1 cellular context compared by ENCODE assay signal in the genomic region with DNA sequence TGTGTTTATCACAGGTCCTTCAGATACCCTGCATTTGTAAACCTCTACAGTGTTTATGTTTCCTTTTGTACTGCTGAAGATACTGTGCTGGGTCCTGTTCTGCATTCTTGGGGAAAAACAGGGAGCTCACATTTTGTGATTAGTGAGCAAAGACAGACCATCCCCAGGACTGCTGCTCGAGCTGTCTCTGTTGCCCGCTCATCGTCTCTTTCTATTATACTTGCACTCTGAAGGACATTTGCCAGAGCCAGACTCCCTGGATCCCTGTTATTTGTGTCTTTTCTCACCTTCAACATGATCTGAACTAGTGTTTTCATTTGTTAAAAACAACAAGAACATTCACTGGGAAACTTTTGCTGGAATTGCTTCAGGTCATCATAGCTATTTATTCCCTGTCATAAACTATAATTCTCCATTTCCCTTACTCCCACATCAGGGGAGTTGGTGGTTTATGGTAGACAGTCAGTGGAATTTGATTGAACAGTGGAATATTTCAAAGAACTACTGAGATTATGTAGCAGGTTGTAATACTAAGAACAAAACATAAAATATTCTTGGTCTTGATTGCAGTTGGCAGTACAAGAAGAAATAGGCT.
A peak's percentile ranks its signal among the peaks of the same experiment; 100 is the strongest.
TF ChIP-seq lines count a peak whose summit lies in the region.

No MANE protein-coding gene starts in this region.

TF ChIP-seq in SK-N-SH, 30 proteins besides CTCF, POLR2A, EP300 and RAD21 (continued from another document):
- TF ChIP-seq POLR2AphosphoS5 (IDR thresholded peaks at IDR 0.05; ENCODE audit: low read depth, low read length) (0 out of 2 replicates have a peak, but pooled peaks have one; percentile 28), TCF12 (IDR thresholded peaks at IDR 0.05) (peak; percentile 65), GABPA (IDR thresholded peaks at IDR 0.05; ENCODE audit: low read depth) (no peak), SMC3 (IDR thresholded peaks at IDR 0.05; ENCODE audit: low read depth, low read length) (no peak), YY1 (IDR thresholded peaks at IDR 0.05; ENCODE audit: low read depth) (no peak)
- TF ChIP-seq, protein P1, sequence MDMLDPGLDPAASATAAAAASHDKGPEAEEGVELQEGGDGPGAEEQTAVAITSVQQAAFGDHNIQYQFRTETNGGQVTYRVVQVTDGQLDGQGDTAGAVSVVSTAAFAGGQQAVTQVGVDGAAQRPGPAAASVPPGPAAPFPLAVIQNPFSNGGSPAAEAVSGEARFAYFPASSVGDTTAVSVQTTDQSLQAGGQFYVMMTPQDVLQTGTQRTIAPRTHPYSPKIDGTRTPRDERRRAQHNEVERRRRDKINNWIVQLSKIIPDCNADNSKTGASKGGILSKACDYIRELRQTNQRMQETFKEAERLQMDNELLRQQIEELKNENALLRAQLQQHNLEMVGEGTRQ (IDR thresholded peaks at IDR 0.05; ENCODE audit: borderline replicate concordance, low read depth, low read length) = no peak
- TF ChIP-seq, protein P2, sequence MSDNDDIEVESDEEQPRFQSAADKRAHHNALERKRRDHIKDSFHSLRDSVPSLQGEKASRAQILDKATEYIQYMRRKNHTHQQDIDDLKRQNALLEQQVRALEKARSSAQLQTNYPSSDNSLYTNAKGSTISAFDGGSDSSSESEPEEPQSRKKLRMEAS (IDR thresholded peaks at IDR 0.05; ENCODE audit: low read depth) = no peak
TF ChIP-seq in SK-N-SH: peak in this region for 5.
